In the genomic region with DNA sequence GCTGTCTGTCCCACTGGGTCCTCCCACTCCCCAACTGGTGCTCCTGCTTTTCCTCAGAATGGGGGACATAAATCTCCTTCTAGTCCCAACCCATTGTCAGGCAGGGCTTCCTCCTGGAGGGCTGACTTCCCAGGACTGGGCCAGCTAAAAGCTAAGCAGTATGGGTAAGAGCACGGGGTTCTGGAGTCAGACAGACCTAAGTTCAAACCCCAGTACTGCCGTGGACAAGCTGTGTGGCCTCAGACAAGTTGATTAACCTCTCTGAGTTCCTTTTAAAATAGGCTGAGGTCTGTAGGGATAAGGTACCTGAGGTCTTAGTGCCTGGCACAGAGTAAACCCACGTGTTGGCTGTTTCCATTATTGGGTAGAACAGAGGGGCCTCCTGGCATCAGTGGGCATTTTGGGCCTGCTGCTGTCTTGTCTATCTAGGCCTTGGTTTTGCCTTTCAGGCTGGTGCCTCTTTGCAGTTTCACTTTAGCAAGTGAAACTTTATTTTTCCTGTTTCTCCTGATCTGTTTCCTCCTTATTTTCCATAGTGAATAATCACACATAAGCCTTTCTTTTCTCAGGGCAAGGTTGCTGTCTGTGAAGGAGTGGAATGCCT, we compare ENCODE assay signal across 13 cellular contexts.
DNase-seq lines count a peak whose midpoint lies in the region; ATAC-seq and TF ChIP-seq lines count a peak whose summit lies in the region.
"Had no signal": no experiment of that assay in that cellular context is flagged by ENCODE, and none has a peak within 500 bp of the region (broad histone marks: within the 10 kb centered on the region; RNA-seq: fewer than 3 reads in every experiment).

No MANE protein-coding gene starts in this region.

- no peak for DNase-seq in activated T-helper 1 cell treated with anti-CD3 and anti-CD28 coated beads, Interleukin-12 subunit alpha, Interleukin-12 subunit beta, Interleukin-2, Interleukin-4 antibody, amounts not matched to agents 30 ng/mL and 10 ng/mL and 1 ng/mL, durations not matched to agents 14 hours and 24 hours and 36 hours (ENCODE audit: low spot score)
- DNase-seq in naive thymus-derived CD4-positive, alpha-beta T cell, result no peak
- no peak for DNase-seq in PC-9
- no peak for DNase-seq in posterior cingulate gyrus
- no peak for DNase-seq in GOT3 (lab: John Stamatoyannopoulos, UW)
- DNase-seq: H7, NCI-H1930 had no signal

- peak overlapping the region in 1 of 10 experiments; percentile 1; a peak in 1 of 20 replicates for H3K4me3 ChIP-seq in BLaER1 treated with 17β-estradiol and CSF1 and Interleukin-3, amounts not matched to agents 10 nM and 100 nM
- H3K4me3 ChIP-seq in naive thymus-derived CD4-positive, alpha-beta T cell (ENCODE audit: low read length), result peak overlapping the region; percentile 38
- no peak overlapping the region for H3K4me3 ChIP-seq in PC-9
- H3K4me3 ChIP-seq: cardiac muscle cell had no signal

- H3K9me2 ChIP-seq in PC-9 (ENCODE audit: insufficient read depth), result no peaks in the 10 kb centered on the region

- no peaks in the 10 kb centered on the region for H3K27me3 ChIP-seq in BLaER1 treated with 17β-estradiol and CSF1 and Interleukin-3, amounts not matched to agents 10 nM and 100 nM
- no peaks in the 10 kb centered on the region for H3K27me3 ChIP-seq in naive thymus-derived CD4-positive, alpha-beta T cell (ENCODE audit: control insufficient read depth in 2 of 2, insufficient read depth in 2 of 2, low read length in 2 of 2)
- peaks cover 51% of the 10 kb centered on the region for H3K27me3 ChIP-seq in PC-9 (ENCODE audit: insufficient read depth, low read depth)
- H3K27me3 ChIP-seq: cardiac muscle cell had no signal

- CTCF ChIA-PET in naive thymus-derived CD4-positive, alpha-beta T cell (lab: Charles Lee), result interaction anchor here (0.6 to 1.2 kb wide), 3 partner anchors 66 to 149 kb away, joined by 3 to 4 read pairs (median 3); no protein-coding TSS in a partner anchor
- CTCF ChIA-PET in PC-9 (lab: Charles Lee), result no interaction called here

- H3K9me3 ChIP-seq in BLaER1 treated with 17β-estradiol and CSF1 and Interleukin-3, amounts not matched to agents 10 nM and 100 nM (replicated peaks in 1 of 11), result no peaks in the 10 kb centered on the region
- H3K9me3 ChIP-seq in naive thymus-derived CD4-positive, alpha-beta T cell (ENCODE audit: control insufficient read depth in 2 of 3, low read length in 3 of 3), result no peaks in the 10 kb centered on the region
- no peaks in the 10 kb centered on the region for H3K9me3 ChIP-seq in PC-9 (ENCODE audit: insufficient read depth, low read depth)

- H3K27me3 Mint-ChIP-seq in activated T-helper 1 cell treated with anti-CD3 and anti-CD28 coated beads, Interleukin-12 subunit alpha, Interleukin-12 subunit beta, Interleukin-2, Interleukin-4 antibody, amounts not matched to agents 30 ng/mL and 10 ng/mL and 1 ng/mL, durations not matched to agents 14 hours and 24 hours and 36 hours (ENCODE audit: insufficient read depth), result no peaks in the 10 kb centered on the region
- no peaks in the 10 kb centered on the region for H3K27me3 Mint-ChIP-seq in naive thymus-derived CD4-positive, alpha-beta T cell

- ATAC-seq in GM18505 (IDR thresholded peaks at IDR 0.05; ENCODE audit: unreplicated experiment), result peak; percentile 2
- no peak for ATAC-seq in naive thymus-derived CD4-positive, alpha-beta T cell
- no peak for ATAC-seq in HG02798 (IDR thresholded peaks at IDR 0.05; ENCODE audit: poor library complexity, unreplicated experiment)

- peaks cover 20% of the 10 kb centered on the region for H3K36me3 Mint-ChIP-seq in activated T-helper 1 cell treated with anti-CD3 and anti-CD28 coated beads, Interleukin-12 subunit alpha, Interleukin-12 subunit beta, Interleukin-2, Interleukin-4 antibody, amounts not matched to agents 30 ng/mL and 10 ng/mL and 1 ng/mL, durations not matched to agents 14 hours and 24 hours and 36 hours (ENCODE audit: low read depth)
- peaks cover 0 to 13% (median 0%) of the 10 kb centered on the region in 5 donors for H3K36me3 Mint-ChIP-seq in naive thymus-derived CD4-positive, alpha-beta T cell

- no peaks in the 10 kb centered on the region; a peak in 1 of 22 replicates for H3K36me3 ChIP-seq in BLaER1 treated with 17β-estradiol and CSF1 and Interleukin-3, amounts not matched to agents 10 nM and 100 nM
- H3K36me3 ChIP-seq in naive thymus-derived CD4-positive, alpha-beta T cell (ENCODE audit: control insufficient read depth in 2 of 3, insufficient read depth in 3 of 3, low read length in 3 of 3), result no peaks in the 10 kb centered on the region
- H3K36me3 ChIP-seq in PC-9 (ENCODE audit: low read depth), result no peaks in the 10 kb centered on the region
- H3K36me3 ChIP-seq: cardiac muscle cell had no signal

- H3K9ac ChIP-seq in BLaER1 treated with 17β-estradiol and CSF1 and Interleukin-3, amounts not matched to agents 10 nM and 100 nM, result peak overlapping the region in 4 of 11 experiments; percentile 8 to 52 (median 46); a peak in 5 of 22 replicates

- peak overlapping the region; percentile 23 to 93 (median 56) for H3K4me2 ChIP-seq in BLaER1 treated with 17β-estradiol and CSF1 and Interleukin-3, amounts not matched to agents 10 nM and 100 nM
- H3K4me2 ChIP-seq in PC-9, result no peak overlapping the region

- no peak for TF ChIP-seq POLR2A in GM18505 (IDR thresholded peaks at IDR 0.05; ENCODE audit: borderline replicate concordance, extremely low read depth, insufficient read depth, insufficient read length)

- no peaks in the 10 kb centered on the region for H3F3A ChIP-seq in PC-9 (ENCODE audit: insufficient read depth, low read depth)

- peaks cover 68% of the 10 kb centered on the region for H3K4me1 Mint-ChIP-seq in activated T-helper 1 cell treated with anti-CD3 and anti-CD28 coated beads, Interleukin-12 subunit alpha, Interleukin-12 subunit beta, Interleukin-2, Interleukin-4 antibody, amounts not matched to agents 30 ng/mL and 10 ng/mL and 1 ng/mL, durations not matched to agents 14 hours and 24 hours and 36 hours (ENCODE audit: low read depth)
- H3K4me1 Mint-ChIP-seq in naive thymus-derived CD4-positive, alpha-beta T cell, result peaks cover 70 to 97% (median 95%) of the 10 kb centered on the region in 7 donors

- TF ChIP-seq CTCF in PC-9 (conservative IDR thresholded peaks at IDR 0.05), result no peak

- peaks cover 3% of the 10 kb centered on the region for H3K9me3 Mint-ChIP-seq in activated T-helper 1 cell treated with anti-CD3 and anti-CD28 coated beads, Interleukin-12 subunit alpha, Interleukin-12 subunit beta, Interleukin-2, Interleukin-4 antibody, amounts not matched to agents 30 ng/mL and 10 ng/mL and 1 ng/mL, durations not matched to agents 14 hours and 24 hours and 36 hours
- H3K9me3 Mint-ChIP-seq in naive thymus-derived CD4-positive, alpha-beta T cell, result peaks cover 0 to 3% (median 0%) of the 10 kb centered on the region in 11 donors

- no TSS peak for BruUV-seq in PC-9 (replicated peaks; lab: Mats Ljungman, UMichigan)

- H2AFZ ChIP-seq in PC-9, result no peak overlapping the region

- peak overlapping the region; percentile 67 for H3K4me3 Mint-ChIP-seq in activated T-helper 1 cell treated with anti-CD3 and anti-CD28 coated beads, Interleukin-12 subunit alpha, Interleukin-12 subunit beta, Interleukin-2, Interleukin-4 antibody, amounts not matched to agents 30 ng/mL and 10 ng/mL and 1 ng/mL, durations not matched to agents 14 hours and 24 hours and 36 hours
- H3K4me3 Mint-ChIP-seq in naive thymus-derived CD4-positive, alpha-beta T cell, result peak overlapping the region; percentile 52 to 84 (median 74)

- peaks cover 0 to 93% (median 10%) of the 10 kb centered on the region in 11 experiments; a peak in 11 of 22 replicates for H4K20me1 ChIP-seq in BLaER1 treated with 17β-estradiol and CSF1 and Interleukin-3, amounts not matched to agents 10 nM and 100 nM
- H4K20me1 ChIP-seq in PC-9 (ENCODE audit: insufficient read depth), result no peaks in the 10 kb centered on the region; the same call in 1 of the 2 replicates

- H3K79me2 ChIP-seq in PC-9 (ENCODE audit: low read depth), result no peaks in the 10 kb centered on the region

- H3K27ac ChIP-seq in BLaER1 treated with 17β-estradiol and CSF1 and Interleukin-3, amounts not matched to agents 10 nM and 100 nM, result peak overlapping the region in 7 of 11 experiments; percentile 1 to 76 (median 58); a peak in 10 of 22 replicates
- H3K27ac ChIP-seq in naive thymus-derived CD4-positive, alpha-beta T cell (ENCODE audit: low read depth, low read length), result peak overlapping the region; percentile 68
- no peak overlapping the region for H3K27ac ChIP-seq in PC-9
- H3K27ac ChIP-seq: C4-2B, cardiac muscle cell, VCaP had no signal

- peaks cover 23 to 72% (median 38%) of the 10 kb centered on the region in 10 experiments for H3K4me1 ChIP-seq in BLaER1 treated with 17β-estradiol and CSF1 and Interleukin-3, amounts not matched to agents 10 nM and 100 nM
- peaks cover 62 to 67% of the 10 kb centered on the region in 2 donors for H3K4me1 ChIP-seq in naive thymus-derived CD4-positive, alpha-beta T cell (ENCODE audit: control insufficient read depth in 2 of 2, insufficient read depth in 2 of 2, low read length in 2 of 2)
- no peaks in the 10 kb centered on the region for H3K4me1 ChIP-seq in PC-9 (replicated peaks; ENCODE audit: insufficient read depth)

- H3K27ac Mint-ChIP-seq in activated T-helper 1 cell treated with anti-CD3 and anti-CD28 coated beads, Interleukin-12 subunit alpha, Interleukin-12 subunit beta, Interleukin-2, Interleukin-4 antibody, amounts not matched to agents 30 ng/mL and 10 ng/mL and 1 ng/mL, durations not matched to agents 14 hours and 24 hours and 36 hours, result peak overlapping the region; percentile 92
- H3K27ac Mint-ChIP-seq in naive thymus-derived CD4-positive, alpha-beta T cell, result peak overlapping the region; percentile 90 to 99 (median 91)

- intact Hi-C loops in activated T-helper 1 cell treated with anti-CD3 and anti-CD28 coated beads, Interleukin-12 subunit alpha, Interleukin-12 subunit beta, Interleukin-2, Interleukin-4 antibody, amounts not matched to agents 30 ng/mL and 10 ng/mL and 1 ng/mL, durations not matched to agents 14 hours and 24 hours and 36 hours (cut with micrococcal nuclease), result loop anchor here (2.0 kb wide), 1 partner anchor 148 kb away; no protein-coding TSS in a partner anchor
- intact Hi-C loops in naive thymus-derived CD4-positive, alpha-beta T cell (cut with micrococcal nuclease), result loop anchor here (1.0 to 5.0 kb wide), 6 partner anchors 62 to 147 kb away; partner anchors contain the start of gene PRKCB (in 1 of the 2)
- intact Hi-C loops in PC-9 (cut with micrococcal nuclease; ENCODE audit: unreplicated experiment), result no loop called here
- intact Hi-C loops in posterior cingulate gyrus (cut with DNase I), result no loop called here

- POLR2A ChIA-PET in naive thymus-derived CD4-positive, alpha-beta T cell (lab: Charles Lee), result interaction anchor here (0.6 to 4.2 kb wide), 10 partner anchors 10 to 124 kb away, joined by 3 to 20 read pairs (median 3); no protein-coding TSS in a partner anchor
- POLR2A ChIA-PET in PC-9 (lab: Charles Lee; ENCODE audit: unreplicated experiment), result no interaction called here

Comparison
In these comparisons a context has a peak if more than half of its experiments do, and no peak if none do; other contexts are left out.
1. intact Hi-C loops: an anchor here in activated T-helper 1 cell treated with anti-CD3 and anti-CD28 coated beads, Interleukin-12 subunit alpha, Interleukin-12 subunit beta, Interleukin-2, Interleukin-4 antibody, amounts not matched to agents 30 ng/mL and 10 ng/mL and 1 ng/mL, durations not matched to agents 14 hours and 24 hours and 36 hours (2.0 kb wide) and naive thymus-derived CD4-positive, alpha-beta T cell (1.0 to 5.0 kb wide); none called in PC-9 and posterior cingulate gyrus.